Comparison of ENCODE assay signal across 1 cellular context in genomic region chr14:71521238-71521637, GRCh38.
TF ChIP-seq lines count a peak whose summit lies in the region.

No MANE protein-coding gene starts in this region.

TF ChIP-seq in K562, 482 proteins besides CTCF, POLR2A, EP300 and RAD21:
- TF ChIP-seq E4F1 (CRISPR knock-in tag; IDR thresholded peaks at IDR 0.05; ENCODE audit: borderline replicate concordance), result no peak
- TF ChIP-seq COPS2 (conservative IDR thresholded peaks at IDR 0.05), result no peak
- TF ChIP-seq, protein P1, sequence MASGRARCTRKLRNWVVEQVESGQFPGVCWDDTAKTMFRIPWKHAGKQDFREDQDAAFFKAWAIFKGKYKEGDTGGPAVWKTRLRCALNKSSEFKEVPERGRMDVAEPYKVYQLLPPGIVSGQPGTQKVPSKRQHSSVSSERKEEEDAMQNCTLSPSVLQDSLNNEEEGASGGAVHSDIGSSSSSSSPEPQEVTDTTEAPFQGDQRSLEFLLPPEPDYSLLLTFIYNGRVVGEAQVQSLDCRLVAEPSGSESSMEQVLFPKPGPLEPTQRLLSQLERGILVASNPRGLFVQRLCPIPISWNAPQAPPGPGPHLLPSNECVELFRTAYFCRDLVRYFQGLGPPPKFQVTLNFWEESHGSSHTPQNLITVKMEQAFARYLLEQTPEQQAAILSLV (tag; IDR thresholded peaks at IDR 0.05), result no peak
- TF ChIP-seq, protein P2, sequence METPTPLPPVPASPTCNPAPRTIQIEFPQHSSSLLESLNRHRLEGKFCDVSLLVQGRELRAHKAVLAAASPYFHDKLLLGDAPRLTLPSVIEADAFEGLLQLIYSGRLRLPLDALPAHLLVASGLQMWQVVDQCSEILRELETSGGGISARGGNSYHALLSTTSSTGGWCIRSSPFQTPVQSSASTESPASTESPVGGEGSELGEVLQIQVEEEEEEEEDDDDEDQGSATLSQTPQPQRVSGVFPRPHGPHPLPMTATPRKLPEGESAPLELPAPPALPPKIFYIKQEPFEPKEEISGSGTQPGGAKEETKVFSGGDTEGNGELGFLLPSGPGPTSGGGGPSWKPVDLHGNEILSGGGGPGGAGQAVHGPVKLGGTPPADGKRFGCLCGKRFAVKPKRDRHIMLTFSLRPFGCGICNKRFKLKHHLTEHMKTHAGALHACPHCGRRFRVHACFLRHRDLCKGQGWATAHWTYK (CRISPR knock-in tag; IDR thresholded peaks at IDR 0.05), result no peak
- TF ChIP-seq SMAD3 (CRISPR knock-in tag; conservative IDR thresholded peaks at IDR 0.05), result no peak
- TF ChIP-seq NCOR1 (IDR thresholded peaks at IDR 0.05), result peak; percentile 25; the same call in 1 of the 2 replicates
- TF ChIP-seq CBFA2T3 (IDR thresholded peaks at IDR 0.05), result peak; percentile 66
- TF ChIP-seq CHD2 (IDR thresholded peaks at IDR 0.05; ENCODE audit: low read depth, low read length), result no peak
- TF ChIP-seq CBFA2T2 (conservative IDR thresholded peaks at IDR 0.05), result peak; percentile 44
- peak; percentile 87 to 95 for TF ChIP-seq FOXA3 (CRISPR knock-in tag; conservative IDR thresholded peaks at IDR 0.05 in 1 of 2, IDR thresholded peaks at IDR 0.05 in 1 of 2)
- TF ChIP-seq ZNF699 (CRISPR knock-in tag; IDR thresholded peaks at IDR 0.05; ENCODE audit: insufficient replicate concordance), result no peak
- peak; percentile 29; the same call in 1 of the 2 replicates for TF ChIP-seq ARID1B (IDR thresholded peaks at IDR 0.05)
- TF ChIP-seq TAL1 (IDR thresholded peaks at IDR 0.05), result peak; percentile 56
- peak; percentile 64 for TF ChIP-seq TCF3 (CRISPR knock-in tag; IDR thresholded peaks at IDR 0.05)
- no peak for TF ChIP-seq ZNF143 (CRISPR knock-in tag; IDR thresholded peaks at IDR 0.05)
- TF ChIP-seq HNRNPUL1 (IDR thresholded peaks at IDR 0.05; ENCODE audit: low read length), result no peak
- no peak for TF ChIP-seq MEF2A (IDR thresholded peaks at IDR 0.05; ENCODE audit: control insufficient read depth, low read depth, low read length)
- TF ChIP-seq XRCC3 (IDR thresholded peaks at IDR 0.05), result no peak
